In the genomic region with DNA sequence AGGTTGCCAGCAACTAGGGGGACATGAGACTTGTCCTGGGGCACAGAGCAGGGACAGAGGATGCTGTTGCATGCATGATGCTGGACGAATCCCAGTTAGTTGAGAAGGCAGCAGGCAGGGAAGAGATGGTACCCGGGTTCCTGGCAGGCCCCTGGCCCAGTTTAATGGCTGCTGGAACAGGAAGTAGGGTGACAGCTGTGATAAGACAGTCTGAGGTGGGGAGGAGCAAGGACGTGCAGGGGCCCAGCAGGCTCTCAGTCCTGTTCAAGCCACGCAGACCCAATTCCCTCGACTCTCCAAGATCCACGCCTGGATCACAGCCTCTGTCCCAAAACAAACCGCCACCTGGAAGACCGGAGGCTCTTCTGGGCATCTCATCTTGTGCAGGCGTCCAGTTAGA, we compare ENCODE assay signal across 1 cellular context.
TF ChIP-seq lines count a peak whose summit lies in the region.

No MANE protein-coding gene starts in this region.

TF ChIP-seq in H1, 55 proteins besides CTCF, POLR2A, EP300 and RAD21:
- no peak for TF ChIP-seq SP4 (IDR thresholded peaks at IDR 0.05; ENCODE audit: low read length)
- TF ChIP-seq SIX5 (IDR thresholded peaks at IDR 0.05; ENCODE audit: low read depth, low read length): no peak
- no peak for TF ChIP-seq SP1 (IDR thresholded peaks at IDR 0.05; ENCODE audit: low read depth, low read length)
- no peak for TF ChIP-seq ASH2L (IDR thresholded peaks at IDR 0.05; ENCODE audit: low read length)
- TF ChIP-seq RNF2 (IDR thresholded peaks at IDR 0.05; ENCODE audit: borderline replicate concordance, low read depth, low read length, missing control alignments, poor library complexity, severe bottlenecking): no peak
- no peak for TF ChIP-seq KDM5A (IDR thresholded peaks at IDR 0.05; ENCODE audit: low read length)
- TF ChIP-seq GTF2F1 (IDR thresholded peaks at IDR 0.05; ENCODE audit: borderline replicate concordance, low read depth, low read length): no peak
- TF ChIP-seq NRF1 (IDR thresholded peaks at IDR 0.05; ENCODE audit: low read depth, low read length): no peak
- no peak for TF ChIP-seq FOSL1 (IDR thresholded peaks at IDR 0.05; ENCODE audit: insufficient read depth, low read depth, low read length)
- no peak for TF ChIP-seq EZH2 (IDR thresholded peaks at IDR 0.05; ENCODE audit: low read depth, low read length, severe bottlenecking)
- TF ChIP-seq SP2 (IDR thresholded peaks at IDR 0.05; ENCODE audit: low read length): no peak
- TF ChIP-seq RFX5 (IDR thresholded peaks at IDR 0.05; ENCODE audit: borderline replicate concordance, low read depth, low read length): no peak
- no peak for TF ChIP-seq KDM1A (IDR thresholded peaks at IDR 0.05; ENCODE audit: borderline replicate concordance, low read length)
- TF ChIP-seq HDAC2 (IDR thresholded peaks at IDR 0.05; ENCODE audit: borderline replicate concordance in 1 of 2, low read depth in 2 of 2, low read length in 2 of 2): no peak
- TF ChIP-seq MAFK (IDR thresholded peaks at IDR 0.05; ENCODE audit: low read depth, low read length): no peak
- TF ChIP-seq SIN3A (conservative IDR thresholded peaks at IDR 0.05 in 1 of 2, IDR thresholded peaks at IDR 0.05 in 1 of 2; ENCODE audit: low read depth in 1 of 2, low read length in 2 of 2): no peak
- TF ChIP-seq TCF12 (IDR thresholded peaks at IDR 0.05; ENCODE audit: low read depth, low read length): no peak
- no peak for TF ChIP-seq JUND (IDR thresholded peaks at IDR 0.05; ENCODE audit: low read length)
- no peak for TF ChIP-seq TBP (IDR thresholded peaks at IDR 0.05; ENCODE audit: low read depth, low read length)
- TF ChIP-seq, protein P1, sequence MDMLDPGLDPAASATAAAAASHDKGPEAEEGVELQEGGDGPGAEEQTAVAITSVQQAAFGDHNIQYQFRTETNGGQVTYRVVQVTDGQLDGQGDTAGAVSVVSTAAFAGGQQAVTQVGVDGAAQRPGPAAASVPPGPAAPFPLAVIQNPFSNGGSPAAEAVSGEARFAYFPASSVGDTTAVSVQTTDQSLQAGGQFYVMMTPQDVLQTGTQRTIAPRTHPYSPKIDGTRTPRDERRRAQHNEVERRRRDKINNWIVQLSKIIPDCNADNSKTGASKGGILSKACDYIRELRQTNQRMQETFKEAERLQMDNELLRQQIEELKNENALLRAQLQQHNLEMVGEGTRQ (IDR thresholded peaks at IDR 0.05; ENCODE audit: low read length): no peak
